ENCODE assay signal across 1 cellular context in genomic region chr1:186183970-186184628, GRCh38.
TF ChIP-seq lines count a peak whose summit lies in the region.

No MANE protein-coding gene starts in this region.

TF ChIP-seq in WTC11, 78 proteins besides CTCF, POLR2A, EP300 and RAD21 (continued from another document):
- no peak for TF ChIP-seq ZNF281 (CRISPR knock-in tag; IDR thresholded peaks at IDR 0.05)
